ENCODE assay signal across 21 cellular contexts in the genomic region with DNA sequence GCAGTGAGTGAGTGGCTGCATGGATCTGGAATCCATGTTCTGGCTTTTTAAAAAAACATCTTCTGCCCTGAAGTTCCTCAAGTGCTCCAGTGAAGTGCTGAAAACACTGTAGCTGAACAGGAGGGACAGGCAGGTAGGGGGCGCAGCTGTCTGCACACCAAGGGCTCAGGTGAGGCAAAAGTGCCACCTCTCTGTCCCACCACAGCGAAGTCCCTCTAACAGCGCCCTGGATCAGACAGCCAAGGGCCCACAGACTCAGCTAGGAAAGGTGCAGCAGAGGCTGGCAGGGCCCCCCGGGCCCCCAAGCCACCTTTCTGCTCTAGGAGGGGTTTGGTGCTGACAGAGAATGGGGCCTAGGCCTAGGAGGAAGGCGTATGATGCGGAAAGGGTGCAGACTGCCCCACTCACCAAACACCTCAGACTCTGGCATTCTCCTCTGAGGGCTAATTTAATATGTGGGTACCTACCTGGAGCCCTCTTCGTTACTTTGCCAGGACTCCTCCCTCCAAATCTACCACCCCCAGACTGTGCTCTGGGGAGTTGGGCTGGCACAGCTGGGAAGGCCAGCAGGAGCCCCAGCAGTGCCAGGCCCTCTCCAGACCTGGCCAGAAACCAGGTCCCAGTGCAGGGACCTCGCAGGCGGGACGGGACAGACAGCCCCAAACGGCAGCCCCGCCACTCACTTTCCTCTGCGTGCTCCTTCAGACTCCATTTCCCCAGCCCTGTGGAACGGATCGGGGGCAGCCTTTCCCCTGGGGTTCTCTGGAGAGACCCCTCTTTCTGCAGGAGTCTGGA.
DNase-seq lines count a peak whose midpoint lies in the region; ATAC-seq and TF ChIP-seq lines count a peak whose summit lies in the region.
"Had no signal": no experiment of that assay in that cellular context is flagged by ENCODE, and none has a peak within 500 bp of the region (broad histone marks: within the 10 kb centered on the region; RNA-seq: fewer than 3 reads in every experiment).

No MANE protein-coding gene starts in this region.

- RAD21 ChIA-PET in HCT116 (lab: Charles Lee; ENCODE audit: low non-redundant PET in 1 of 2, low total read pairs in 2 of 2, uncharacterized antibody in 2 of 2, unreplicated experiment in 2 of 2): no interaction called here

- H3K9me3 Mint-ChIP-seq in endodermal cell: peaks cover 11% of the 10 kb centered on the region

- peak overlapping the region; percentile 34 for H2AK5ac ChIP-seq in neuronal stem cell (ENCODE audit: low read depth, low read length)

- no peaks in the 10 kb centered on the region for H3K4me1 ChIP-seq in HCT116 (ENCODE audit: control insufficient read depth in 1 of 2, insufficient read depth in 2 of 2, low read length in 2 of 2)
- H3K4me1 ChIP-seq in endodermal cell (ENCODE audit: control insufficient read depth, insufficient read depth, low read length): peaks cover 4% of the 10 kb centered on the region
- peaks cover 2% of the 10 kb centered on the region in 2 donors for H3K4me1 ChIP-seq in neuronal stem cell (ENCODE audit: control insufficient read depth in 2 of 2, insufficient read depth in 1 of 2, low read depth in 1 of 2, low read length in 2 of 2)
- H3K4me1 ChIP-seq: gastroesophageal sphincter had no signal

- H2AFZ ChIP-seq in HCT116 (ENCODE audit: low read depth, low read length, poor library complexity, severe bottlenecking): no peak overlapping the region
- no peak overlapping the region for H2AFZ ChIP-seq in neuronal stem cell (ENCODE audit: low read length)
- H2AFZ ChIP-seq: parathyroid adenoma had no signal

- no peaks in the 10 kb centered on the region for H3K9me3 ChIP-seq in HCT116 (ENCODE audit: control insufficient read depth in 1 of 2, insufficient read depth in 1 of 2, low read depth in 1 of 2, low read length in 2 of 2)
- peaks cover under 1% of the 10 kb centered on the region for H3K9me3 ChIP-seq in endodermal cell (ENCODE audit: control insufficient read depth, low read length)
- peaks cover 0 to 2% of the 10 kb centered on the region in 2 donors for H3K9me3 ChIP-seq in neuronal stem cell (replicated peaks in 1 of 2; ENCODE audit: control insufficient read depth in 2 of 2, insufficient read depth in 1 of 2, low read depth in 1 of 2, low read length in 2 of 2)
- H3K9me3 ChIP-seq: thoracic aorta had no signal

- no peak overlapping the region for H3K4me3 Mint-ChIP-seq in endodermal cell
- H3K4me3 Mint-ChIP-seq: activated naive CD8-positive, alpha-beta T cell treated with anti-CD3 and anti-CD28 coated beads for 36 hours; CD4-positive, alpha-beta memory T cell; naive thymus-derived CD8-positive, alpha-beta T cell; T-helper 1 cell treated with Interleukin-12 subunit alpha and Interleukin-12 subunit beta and Interleukin-4 antibody, amounts not matched to agents 30 μg/mL and 1 μg/mL, for 36 hours had no signal

- no peak overlapping the region for H4K8ac ChIP-seq in neuronal stem cell (ENCODE audit: low read depth, low read length)

- no peaks in the 10 kb centered on the region for H3K79me2 ChIP-seq in HCT116 (ENCODE audit: insufficient read depth, low read length)
- H3K79me2 ChIP-seq: parathyroid adenoma had no signal

- TF ChIP-seq RAD21 in HCT116 (IDR thresholded peaks at IDR 0.05; ENCODE audit: low read depth): no peak; the same call in 1 of the 2 replicates

- intact Hi-C loops in HCT116 (cut with micrococcal nuclease): no loop called here

- H3K27me3 ChIP-seq in HCT116 (ENCODE audit: insufficient read depth, low read length) (no peaks in the 10 kb centered on the region), endodermal cell (ENCODE audit: control insufficient read depth, insufficient read depth, low read length, poor library complexity, severe bottlenecking) (no peaks in the 10 kb centered on the region), neuronal stem cell (ENCODE audit: control insufficient read depth in 3 of 3, insufficient read depth in 3 of 3, low read depth in 1 of 3, low read length in 3 of 3) (no peaks in the 10 kb centered on the region)
- H3K27me3 ChIP-seq: gastroesophageal sphincter had no signal

- H3K27ac ChIP-seq in HCT116 (ENCODE audit: low read depth, low read length) (no peak overlapping the region), endodermal cell (ENCODE audit: low read depth, low read length) (no peak overlapping the region), neuronal stem cell (replicated peaks; ENCODE audit: low read length) (no peak overlapping the region)
- H3K27ac ChIP-seq: gastroesophageal sphincter, parathyroid adenoma, thoracic aorta had no signal

- H4K20me1 ChIP-seq in HCT116 (ENCODE audit: insufficient read depth): no peaks in the 10 kb centered on the region

- no peak overlapping the region for H3K18ac ChIP-seq in neuronal stem cell (ENCODE audit: low read length)

- WGBS in endodermal cell (ENCODE audit: insufficient coverage in 1 of 2, insufficient read length in 1 of 2), 2 experiments: 73 to 85% methylated on average over 5 to 15 of the region's 15 CpGs
- no CpG with 5 or more reads among the region's 15 CpGs for WGBS in neuronal stem cell (ENCODE audit: extremely low coverage in 2 of 2, insufficient read length in 2 of 2, insufficient replicate concordance in 1 of 2), 2 donors

- H3K79me1 ChIP-seq in neuronal stem cell (ENCODE audit: low read depth, low read length): no peaks in the 10 kb centered on the region

- H3K4me3 ChIP-seq in GM12865 (ENCODE audit: low read depth, low read length): no peak overlapping the region
- no peak overlapping the region for H3K4me3 ChIP-seq in HCT116 (replicated peaks in 1 of 2; ENCODE audit: low read depth in 1 of 2, low read length in 2 of 2)
- H3K4me3 ChIP-seq in endodermal cell (ENCODE audit: low read length): no peak overlapping the region
- H3K4me3 ChIP-seq in neuronal stem cell (ENCODE audit: low read length in 2 of 2): no peak overlapping the region
- H3K4me3 ChIP-seq: gastroesophageal sphincter, thoracic aorta had no signal

- no peak overlapping the region for H2BK5ac ChIP-seq in neuronal stem cell (ENCODE audit: low read length)

- CTCF ChIA-PET in HCT116 (lab: Charles Lee): no interaction called here

- H3K14ac ChIP-seq in neuronal stem cell (ENCODE audit: low read length): no peak overlapping the region

- BruUV-seq in HCT116 (replicated peaks; lab: Mats Ljungman, UMichigan): no TSS peak

- H3K27me3 Mint-ChIP-seq in endodermal cell (ENCODE audit: insufficient read depth): peaks cover 10% of the 10 kb centered on the region
- H3K27me3 Mint-ChIP-seq: activated naive CD8-positive, alpha-beta T cell treated with anti-CD3 and anti-CD28 coated beads for 36 hours had no signal

- ATAC-seq in HCT116: peak; percentile 74
- ATAC-seq in HG02885 (IDR thresholded peaks at IDR 0.05; ENCODE audit: poor library complexity, unreplicated experiment): no peak
- no peak for ATAC-seq in GM18511 (IDR thresholded peaks at IDR 0.05; ENCODE audit: unreplicated experiment)
- ATAC-seq: gastroesophageal sphincter; naive thymus-derived CD8-positive, alpha-beta T cell had no signal

- no peak overlapping the region for H4K91ac ChIP-seq in neuronal stem cell (ENCODE audit: low read depth, low read length, poor library complexity)

- no peak overlapping the region for H2BK12ac ChIP-seq in neuronal stem cell (ENCODE audit: low read length)

- POLR2A ChIA-PET in HCT116 (lab: Charles Lee): no interaction called here

- DNase-seq in GM12865 (ENCODE audit: low read depth) (peak; percentile 11), HCT116 (ENCODE audit: low read depth, low spot score) (no peak), endodermal cell (peak; percentile 89), neuronal stem cell (ENCODE audit: low spot score) (no peak), Kasumi-1 (lab: John Stamatoyannopoulos, UW) (no peak)
- DNase-seq: activated CD4-positive, alpha-beta T cell treated with anti-CD3 and anti-CD28 coated beads, Interleukin-2, amount 50 U/mL, for 4 hours; activated CD8-positive, alpha-beta memory T cell treated with anti-CD3 and anti-CD28 coated beads, Interleukin-2, amount 50 U/mL, for 48 hours; activated naive CD8-positive, alpha-beta T cell treated with anti-CD3 and anti-CD28 coated beads for 36 hours; CD4-positive, alpha-beta memory T cell; GDM1; HCEC 1CT; MM.1S; naive thymus-derived CD8-positive, alpha-beta T cell; NCI-H1417 treated with DMSO at 0.1 percent for 48 hours; NCI-H2107 had no signal

- H3K27ac Mint-ChIP-seq in endodermal cell: no peak overlapping the region
- H3K27ac Mint-ChIP-seq: CD4-positive, alpha-beta memory T cell; naive thymus-derived CD8-positive, alpha-beta T cell; T-helper 1 cell treated with Interleukin-12 subunit alpha and Interleukin-12 subunit beta and Interleukin-4 antibody, amounts not matched to agents 30 μg/mL and 1 μg/mL, for 36 hours had no signal

- H3K36me3 ChIP-seq in HCT116 (ENCODE audit: control insufficient read depth in 1 of 2, insufficient read depth in 2 of 2, low read length in 2 of 2): no peaks in the 10 kb centered on the region
- no peaks in the 10 kb centered on the region for H3K36me3 ChIP-seq in endodermal cell (ENCODE audit: control insufficient read depth, insufficient read depth, low read length)
- H3K36me3 ChIP-seq in neuronal stem cell (replicated peaks in 1 of 2; ENCODE audit: control insufficient read depth in 2 of 2, insufficient read depth in 2 of 2, low read length in 2 of 2): no peaks in the 10 kb centered on the region
- H3K36me3 ChIP-seq: gastroesophageal sphincter, thoracic aorta had no signal

- H3K9me2 ChIP-seq in HCT116 (ENCODE audit: insufficient read depth): no peaks in the 10 kb centered on the region

- H3K4me2 ChIP-seq in HCT116 (ENCODE audit: low read length) (no peak overlapping the region), neuronal stem cell (ENCODE audit: insufficient read depth, low read length, poor library complexity, severe bottlenecking) (no peak overlapping the region)

- H3K9ac ChIP-seq in HCT116 (ENCODE audit: low read length) (no peak overlapping the region), endodermal cell (ENCODE audit: extremely low read depth, low read length, poor library complexity, severe bottlenecking) (no peak overlapping the region), neuronal stem cell (ENCODE audit: low read depth, low read length, poor library complexity) (no peak overlapping the region)
- H3K9ac ChIP-seq: parathyroid adenoma had no signal

- no peak overlapping the region for H2BK120ac ChIP-seq in neuronal stem cell (ENCODE audit: low read depth, low read length)

- TF ChIP-seq POLR2A in HCT116 (IDR thresholded peaks at IDR 0.05; ENCODE audit: borderline replicate concordance, extremely low read depth, insufficient read depth, insufficient read length): no peak

- H3K36me3 Mint-ChIP-seq in endodermal cell (ENCODE audit: low read depth): no peaks in the 10 kb centered on the region
- H3K36me3 Mint-ChIP-seq: activated naive CD8-positive, alpha-beta T cell treated with anti-CD3 and anti-CD28 coated beads for 36 hours; CD4-positive, alpha-beta memory T cell had no signal

- H3K23ac ChIP-seq in neuronal stem cell (ENCODE audit: low read depth, low read length, poor library complexity): peak overlapping the region; percentile 65

- peaks cover 2% of the 10 kb centered on the region for H3K4me1 Mint-ChIP-seq in endodermal cell
- H3K4me1 Mint-ChIP-seq: activated naive CD8-positive, alpha-beta T cell treated with anti-CD3 and anti-CD28 coated beads for 36 hours; naive thymus-derived CD8-positive, alpha-beta T cell had no signal

- TF ChIP-seq CTCF in GM12865 (IDR thresholded peaks at IDR 0.05; ENCODE audit: insufficient read depth, low read depth, low read length, missing control alignments) (peak; percentile 14), HCT116 (IDR thresholded peaks at IDR 0.05 in 2 of 3, conservative IDR thresholded peaks at IDR 0.05 in 1 of 3; ENCODE audit: borderline replicate concordance in 1 of 3, insufficient read depth in 1 of 3, low read depth in 2 of 3, low read length in 2 of 3) (peak; percentile 3 to 36 (median 24); a peak in 3 of 6 replicates), endodermal cell (conservative IDR thresholded peaks at IDR 0.05) (peak; percentile 80)

- H3K4ac ChIP-seq in neuronal stem cell (ENCODE audit: low read length): no peak overlapping the region

- no peak overlapping the region for H2BK15ac ChIP-seq in neuronal stem cell (ENCODE audit: low read length)

Comparison
In these comparisons a context has a peak if more than half of its experiments do, and no peak if none do; other contexts are left out.
1. DNase-seq: peak in GM12865 (single experiment) and endodermal cell (single experiment); none in HCT116 (single experiment), neuronal stem cell (single experiment) and Kasumi-1 (0 of 2).
2. CTCF ChIP-seq: peak in every context shown above with its lines; median percentile 80 in endodermal cell; 24 in HCT116; 14 in GM12865.